31 cellular contexts compared by ENCODE assay signal in genomic region chr13:76976929-76977328, GRCh38. TPM values are rescaled to one million over a fixed set of nuclear protein-coding genes. Genes with fewer than 3 reads are reported as not detected.
"Had no signal": no experiment of that assay in that cellular context is flagged by ENCODE, and none has a peak within 500 bp of the region (broad histone marks: within the 10 kb centered on the region; RNA-seq: fewer than 3 reads in every experiment).

No MANE protein-coding gene starts in this region.

- H3K4me3 Mint-ChIP-seq: activated B cell treated with CpG ODN at 0.5 μM for 24 hours; activated CD4-positive, alpha-beta T cell treated with anti-CD3 and anti-CD28 coated beads, Interleukin-2, amount 10 ng/mL, durations not matched to agents 24 days and 14 days; activated naive CD4-positive, alpha-beta T cell treated with anti-CD3 and anti-CD28 coated beads, Interleukin-2, amount 10 ng/mL, durations not matched to agents 7 days and 5 days; activated naive CD8-positive, alpha-beta T cell treated with anti-CD3 and anti-CD28 coated beads for 36 hours; T-helper 17 cell had no signal

- DNase-seq: activated B cell treated with CpG ODN at 0.5 μM for 24 hours; activated CD4-positive, alpha-beta T cell treated with anti-CD3 and anti-CD28 coated beads for 1 hour; activated CD4-positive, alpha-beta T cell treated with anti-CD3 and anti-CD28 coated beads, Interleukin-2, amount 10 ng/mL, durations not matched to agents 24 days and 14 days; activated CD4-positive, alpha-beta T cell treated with anti-CD3 and anti-CD28 coated beads, Interleukin-2, amount 50 U/mL, for 48 hours; activated gamma-delta T cell treated with Interleukin-2 at 50 U/mL for 16 hours; activated naive CD8-positive, alpha-beta T cell treated with anti-CD3 and anti-CD28 coated beads for 36 hours; activated T-cell treated with anti-CD3 and anti-CD28 coated beads for 4 hours; activated T-cell treated with anti-CD3 and anti-CD28 coated beads, Interleukin-2, amount 50 U/mL, for 48 hours; MG63; MV-4-11; NCI-H1092 treated with DMSO at 0.1 percent for 48 hours; NCI-H1417 treated with DMSO at 0.1 percent for 48 hours; NCI-H1694; NCI-H2029; NCI-H2107; NCI-H345; NCI-H510A treated with DMSO at 0.1 percent for 48 hours; NK-92 treated with Interleukin-12 subunit alpha and Interleukin-12 subunit beta, amount 100 ng/mL, for 24 hours; OCI-M1; Right ventricle myocardium superior; T-helper 17 cell; T-helper 9 cell had no signal

- ATAC-seq: Panc1 had no signal

- H3K27ac ChIP-seq: brain microvascular endothelial cell, coronary artery had no signal

- H3K36me3 Mint-ChIP-seq: activated naive CD4-positive, alpha-beta T cell treated with anti-CD3 and anti-CD28 coated beads, Interleukin-2, amount 10 ng/mL, durations not matched to agents 7 days and 5 days; activated naive CD8-positive, alpha-beta T cell treated with anti-CD3 and anti-CD28 coated beads for 36 hours had no signal

- H3K27ac Mint-ChIP-seq: activated B cell treated with CpG ODN at 0.5 μM for 24 hours; activated CD4-positive, alpha-beta T cell treated with anti-CD3 and anti-CD28 coated beads, Interleukin-2, amount 10 ng/mL, durations not matched to agents 24 days and 14 days; activated naive CD4-positive, alpha-beta T cell treated with anti-CD3 and anti-CD28 coated beads, Interleukin-2, amount 10 ng/mL, durations not matched to agents 7 days and 5 days; activated naive CD8-positive, alpha-beta T cell treated with anti-CD3 and anti-CD28 coated beads for 36 hours; activated T-helper 2 cell treated with anti-CD3 and anti-CD28 coated beads, Interferon-gamma antibody, Interleukin-2, Interleukin-4, amounts not matched to agents 10 μg/mL and 5 μg/mL and 100 μg/mL, durations not matched to agents 14 hours and 24 hours and 36 hours; T-helper 17 cell had no signal

- H3K9me3 Mint-ChIP-seq: activated B cell treated with CpG ODN at 0.5 μM for 24 hours; activated CD4-positive, alpha-beta T cell treated with anti-CD3 and anti-CD28 coated beads, Interleukin-2, amount 10 ng/mL, durations not matched to agents 24 days and 14 days; activated naive CD4-positive, alpha-beta T cell treated with anti-CD3 and anti-CD28 coated beads, Interleukin-2, amount 10 ng/mL, durations not matched to agents 7 days and 5 days; activated naive CD8-positive, alpha-beta T cell treated with anti-CD3 and anti-CD28 coated beads for 36 hours; activated T-helper 2 cell treated with anti-CD3 and anti-CD28 coated beads, Interferon-gamma antibody, Interleukin-2, Interleukin-4, amounts not matched to agents 10 μg/mL and 5 μg/mL and 100 μg/mL, durations not matched to agents 14 hours and 24 hours and 36 hours had no signal

- H3K4me3 ChIP-seq: coronary artery, MG63 had no signal

- H3K9me3 ChIP-seq: MG63, SJCRH30 had no signal

- H3K27me3 ChIP-seq: brain microvascular endothelial cell had no signal

- H3K36me3 ChIP-seq: brain microvascular endothelial cell, MG63, SJCRH30 had no signal

RNA-seq across cellular contexts. Expression of gene ACOD1, which starts 28.6 kb away (rescaled TPM):
- total RNA-seq: activated B cell treated with CpG ODN at 0.5 μM for 24 hours; activated CD4-positive, alpha-beta T cell treated with anti-CD3 and anti-CD28 coated beads, Interleukin-2, amount 10 ng/mL, durations not matched to agents 24 days and 14 days; activated CD8-positive, alpha-beta memory T cell treated with anti-CD3 and anti-CD28 coated beads for 36 hours; activated naive CD8-positive, alpha-beta T cell treated with anti-CD3 and anti-CD28 coated beads for 36 hours; activated T-helper 2 cell treated with anti-CD3 and anti-CD28 coated beads, Interferon-gamma antibody, Interleukin-2, Interleukin-4, amounts not matched to agents 10 μg/mL and 5 μg/mL and 100 μg/mL, durations not matched to agents 14 hours and 24 hours and 36 hours; cardiac septum; chondrocyte; Right ventricle myocardium superior; SJCRH30; T-helper 17 cell had no signal
